ENCODE assay signal across 24 cellular contexts in the genomic region with DNA sequence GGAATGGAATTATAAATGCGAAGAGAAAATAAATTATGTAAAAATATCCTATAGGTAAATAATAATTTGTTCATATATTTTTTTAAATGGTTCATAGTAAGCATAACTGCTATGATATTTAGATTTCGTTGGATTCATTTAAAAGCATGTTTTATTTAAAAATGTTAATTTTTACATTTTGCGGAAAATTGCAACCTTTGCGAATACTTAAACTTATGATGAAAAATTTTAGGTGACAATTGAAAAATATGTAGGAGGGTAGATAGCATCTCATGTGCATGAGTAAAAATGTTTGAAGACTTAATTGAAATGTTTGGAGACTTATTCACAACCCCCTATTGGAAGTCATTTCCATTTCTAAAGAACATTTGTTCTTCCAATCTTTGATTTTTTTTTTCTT. TPM values are rescaled to one million over a fixed set of nuclear protein-coding genes. Genes with fewer than 3 reads are reported as not detected.
"Had no signal": no experiment of that assay in that cellular context is flagged by ENCODE, and none has a peak within 500 bp of the region (broad histone marks: within the 10 kb centered on the region; RNA-seq: fewer than 3 reads in every experiment).

No MANE protein-coding gene starts in this region.

- H3K4me2 ChIP-seq: hepatocyte had no signal

- H3K27ac ChIP-seq: hepatocyte, left ventricle myocardium inferior, pancreas, prostate gland, sigmoid colon, spleen, tibial nerve, uterus had no signal

- H3K27me3 Mint-ChIP-seq: memory B cell; stimulated activated naive CD8-positive, alpha-beta T cell treated with anti-CD3 and anti-CD28 coated beads, Interleukin-15, Interleukin-2, amounts not matched to agents 100 ng/mL and 50 ng/mL, for 24 hours had no signal

- H3K4me3 Mint-ChIP-seq: memory B cell; naive thymus-derived CD4-positive, alpha-beta T cell; natural killer cell treated with Interleukin-12 subunit alpha and Interleukin-12 subunit beta and Interleukin-15 and Interleukin-18, amount 100 ng/mL, for 72 hours; stimulated activated effector memory CD8-positive, alpha-beta T cell treated with anti-CD3 and anti-CD28 coated beads, Interleukin-12 subunit alpha, Interleukin-12 subunit beta, amount 100 ng/mL, for 72 hours; stimulated activated naive CD8-positive, alpha-beta T cell treated with anti-CD3 and anti-CD28 coated beads, Interleukin-15, Interleukin-2, amounts not matched to agents 100 ng/mL and 50 ng/mL, for 24 hours; type B pancreatic cell had no signal

- ATAC-seq: mucosa of descending colon; naive thymus-derived CD4-positive, alpha-beta T cell; natural killer cell treated with Interleukin-12 subunit alpha and Interleukin-12 subunit beta and Interleukin-15 and Interleukin-18, amount 100 ng/mL, for 72 hours; pancreas; right cardiac atrium; stimulated activated effector memory CD8-positive, alpha-beta T cell treated with anti-CD3 and anti-CD28 coated beads, Interleukin-12 subunit alpha, Interleukin-12 subunit beta, amount 100 ng/mL, for 72 hours had no signal

- H3K36me3 Mint-ChIP-seq: memory B cell, type B pancreatic cell had no signal

- H3K27ac Mint-ChIP-seq: memory B cell; naive thymus-derived CD4-positive, alpha-beta T cell; natural killer cell treated with Interleukin-12 subunit alpha and Interleukin-12 subunit beta and Interleukin-15 and Interleukin-18, amount 100 ng/mL, for 72 hours; stimulated activated effector memory CD8-positive, alpha-beta T cell treated with anti-CD3 and anti-CD28 coated beads, Interleukin-12 subunit alpha, Interleukin-12 subunit beta, amount 100 ng/mL, for 72 hours; stimulated activated naive CD8-positive, alpha-beta T cell treated with anti-CD3 and anti-CD28 coated beads, Interleukin-15, Interleukin-2, amounts not matched to agents 100 ng/mL and 50 ng/mL, for 24 hours; type B pancreatic cell had no signal

- H3K9me3 ChIP-seq: pancreas, prostate gland had no signal

- H3K27me3 ChIP-seq: hepatocyte, pancreas, sigmoid colon, spleen, tibial nerve, uterus had no signal

- H3K4me3 ChIP-seq: hepatocyte, left ventricle myocardium inferior, mucosa of descending colon, pancreas, prostate gland, sigmoid colon, spleen, tibial nerve, uterus had no signal

- H3K4me1 ChIP-seq: prostate gland, tibial nerve, uterus had no signal

- H2AFZ ChIP-seq: hepatocyte had no signal

- H3K36me3 ChIP-seq: left ventricle myocardium inferior, pancreas, prostate gland, sigmoid colon, spleen, tibial nerve, uterus had no signal

- FAIRE-seq: pancreas, small intestine had no signal

- DNase-seq: islet precursor cell; left ventricle myocardium inferior; midbrain; mucosa of descending colon; naive thymus-derived CD4-positive, alpha-beta T cell; nucleus accumbens; pancreas; posterior cingulate gyrus; retina; right cardiac atrium; sigmoid colon; small intestine; spleen; stimulated activated CD4-positive, alpha-beta T cell treated with anti-CD3 and anti-CD28 coated beads, Interleukin-4, amount 100 ng/mL, for 24 hours; uterus had no signal

- H3K4me1 Mint-ChIP-seq: memory B cell had no signal

- H3K9me3 Mint-ChIP-seq: memory B cell; natural killer cell treated with Interleukin-12 subunit alpha and Interleukin-12 subunit beta and Interleukin-15 and Interleukin-18, amount 100 ng/mL, for 72 hours; stimulated activated effector memory CD8-positive, alpha-beta T cell treated with anti-CD3 and anti-CD28 coated beads, Interleukin-12 subunit alpha, Interleukin-12 subunit beta, amount 100 ng/mL, for 72 hours; type B pancreatic cell had no signal

RNA-seq across cellular contexts. Expression of a gene that starts 53.6 kb away (rescaled TPM):
- polyA plus RNA-seq: neural cell had no signal
